In genomic region chr10:16792675-16793074, GRCh38 we compare ENCODE assay signal across 24 cellular contexts. TPM values are rescaled to one million over a fixed set of nuclear protein-coding genes. Genes with fewer than 3 reads are reported as not detected.
DNase-seq lines count a peak whose midpoint lies in the region; ATAC-seq and TF ChIP-seq lines count a peak whose summit lies in the region.
"Had no signal": no experiment of that assay in that cellular context is flagged by ENCODE, and none has a peak within 500 bp of the region (broad histone marks: within the 10 kb centered on the region; RNA-seq: fewer than 3 reads in every experiment).

No MANE protein-coding gene starts in this region.

- intact Hi-C loops in Right ventricle myocardium superior (cut with DNase I): no loop called here

- no peak overlapping the region for H2AFZ ChIP-seq in fibroblast of lung (ENCODE audit: low read length)

- H3K9me3 ChIP-seq in right atrium auricular region (no peaks in the 10 kb centered on the region), fibroblast of lung (ENCODE audit: control insufficient read depth, insufficient read depth, low read depth, low read length) (no peaks in the 10 kb centered on the region)
- H3K9me3 ChIP-seq: left lung, neutrophil had no signal

- H3K9ac ChIP-seq in fibroblast of lung (ENCODE audit: insufficient read depth, low read length): no peak overlapping the region

- peak; percentile 94 for ATAC-seq in Right ventricle myocardium superior (ENCODE audit: poor library complexity)
- ATAC-seq: activated T-cell treated with anti-CD3 and anti-CD28 coated beads, Interleukin-2, amount 50 U/mL, for 72 hours; HepG2; left lung; PC-3 had no signal

- H3K4me2 ChIP-seq in fibroblast of lung (ENCODE audit: extremely low read depth, insufficient read depth, low read length): no peak overlapping the region

- H3K4me3 ChIP-seq in right atrium auricular region (no peak overlapping the region), fibroblast of lung (replicated peaks in 1 of 4; ENCODE audit: control extremely low read depth in 1 of 4, insufficient read depth in 1 of 4, low read depth in 3 of 4, low read length in 4 of 4) (no peak overlapping the region)
- H3K4me3 ChIP-seq: left lung, skin epidermis had no signal

- H4K20me1 ChIP-seq in fibroblast of lung (ENCODE audit: control insufficient read depth, extremely low read depth, insufficient read depth, low read length): no peaks in the 10 kb centered on the region

- peak; percentile 73 for DNase-seq in Right ventricle myocardium superior
- DNase-seq in right atrium auricular region (ENCODE audit: low spot score): no peak
- peak; percentile 29 to 87 for DNase-seq in fibroblast of lung (ENCODE audit: low read depth in 2 of 2)
- DNase-seq in myocyte (ENCODE audit: low read depth): peak; percentile 85
- no peak for DNase-seq in SHP77 treated with DMSO at 0.1 percent for 48 hours (lab: John Stamatoyannopoulos, UW)
- DNase-seq in activated CD4-positive, alpha-beta T cell treated with anti-CD3 and anti-CD28 coated beads, Interleukin-2, amount 50 U/mL, for 4 hours: no peak
- no peak for DNase-seq in nucleus accumbens (lab: John Stamatoyannopoulos, UW)
- no peak for DNase-seq in kidney glomerular epithelial cell (lab: John Stamatoyannopoulos, UW)
- DNase-seq: 8988T; activated CD8-positive, alpha-beta memory T cell treated with anti-CD3 and anti-CD28 coated beads for 24 hours; activated naive CD8-positive, alpha-beta T cell treated with anti-CD3 and anti-CD28 coated beads, Interleukin-2, amount 10 ng/mL, durations not matched to agents 7 days and 5 days; activated T-cell treated with anti-CD3 and anti-CD28 coated beads, Interleukin-2, amount 50 U/mL, for 72 hours; DMS153; foreskin melanocyte; left lung; MM.1S; NCI-H146; NCI-H774; PC-3; stimulated activated CD4-positive, alpha-beta T cell treated with anti-CD3 and anti-CD28 coated beads, Interleukin-4, amount 100 ng/mL, for 1 hour; T-helper 9 cell had no signal

- H3K27me3 ChIP-seq in right atrium auricular region (no peaks in the 10 kb centered on the region), fibroblast of lung (ENCODE audit: control insufficient read depth, insufficient read depth, low read length) (no peaks in the 10 kb centered on the region)
- H3K27me3 ChIP-seq: left lung, neutrophil had no signal

- TF ChIP-seq CTCF in right atrium auricular region (IDR thresholded peaks at IDR 0.05): no peak
- TF ChIP-seq CTCF in fibroblast of lung (conservative IDR thresholded peaks at IDR 0.05 in 1 of 2, IDR thresholded peaks at IDR 0.05 in 1 of 2; ENCODE audit: low read depth in 1 of 2, low read length in 2 of 2): no peak

- H3K4me1 ChIP-seq in right atrium auricular region (peaks cover 0 to 12% of the 10 kb centered on the region in 2 donors), fibroblast of lung (ENCODE audit: control insufficient read depth, extremely low read depth, insufficient read depth, low read length) (no peaks in the 10 kb centered on the region)
- H3K4me1 ChIP-seq: left lung had no signal

- H3K36me3 ChIP-seq in right atrium auricular region (no peaks in the 10 kb centered on the region), fibroblast of lung (ENCODE audit: control insufficient read depth, insufficient read depth, low read length) (no peaks in the 10 kb centered on the region)

- H3K27ac ChIP-seq in right atrium auricular region (peak overlapping the region in 1 of 2 donors; percentile 51), fibroblast of lung (ENCODE audit: insufficient read depth, low read length) (no peak overlapping the region)
- H3K27ac ChIP-seq: left lung, neutrophil, skin epidermis had no signal

- peaks cover 22% of the 10 kb centered on the region for H3K79me2 ChIP-seq in fibroblast of lung (ENCODE audit: control insufficient read depth, insufficient read depth, low read length)

RNA-seq across cellular contexts. Expression of gene RSU1, which starts 24.5 kb away (rescaled TPM):
- 49.4 TPM for total RNA-seq in Right ventricle myocardium superior
- total RNA-seq in right atrium auricular region: 10 to 100 TPM; 40.3 to 45.4 TPM
- 28.5 and 46.9 TPM in 2 replicates for total RNA-seq in fibroblast of lung
- 229 and 252 TPM in 2 replicates for polyA plus RNA-seq in fibroblast of lung
- polyA plus RNA-seq in fibroblast of lung (2012): 115 and 137 TPM in 2 replicates
- 48.3 and 51.1 TPM in 2 replicates for polyA minus RNA-seq in fibroblast of lung (ENCODE audit: low replicate concordance)
- 57.1 and 63.4 TPM in 2 replicates for total RNA-seq in myocyte
- polyA plus RNA-seq in myocyte (2012): 87.1 TPM

Comparison
In these comparisons a context has a peak if more than half of its experiments do, and no peak if none do; other contexts are left out.
1. DNase-seq: peak in Right ventricle myocardium superior (single experiment), fibroblast of lung (2 of 2) and myocyte (single experiment); none in right atrium auricular region (single experiment), SHP77 treated with DMSO at 0.1 percent for 48 hours (single experiment), activated CD4-positive, alpha-beta T cell treated with anti-CD3 and anti-CD28 coated beads, Interleukin-2, amount 50 U/mL, for 4 hours (0 of 2), nucleus accumbens (0 of 56) and kidney glomerular epithelial cell (single experiment).